1 cellular context compared by ENCODE assay signal in genomic region chr16:63695347-63695746, GRCh38.
TF ChIP-seq lines count a peak whose summit lies in the region.

No MANE protein-coding gene starts in this region.

TF ChIP-seq in SK-N-SH, 30 proteins besides CTCF, POLR2A, EP300 and RAD21 (continued from another document):
- TF ChIP-seq ZBTB33 (IDR thresholded peaks at IDR 0.05; ENCODE audit: borderline replicate concordance, low read depth) (no peak), REST (IDR thresholded peaks at IDR 0.05; ENCODE audit: low read depth, low read length) (no peak), RXRA (IDR thresholded peaks at IDR 0.05; ENCODE audit: borderline replicate concordance, low read depth) (no peak), ELF1 (IDR thresholded peaks at IDR 0.05) (no peak)
